8 cellular contexts compared by ENCODE assay signal in the genomic region with DNA sequence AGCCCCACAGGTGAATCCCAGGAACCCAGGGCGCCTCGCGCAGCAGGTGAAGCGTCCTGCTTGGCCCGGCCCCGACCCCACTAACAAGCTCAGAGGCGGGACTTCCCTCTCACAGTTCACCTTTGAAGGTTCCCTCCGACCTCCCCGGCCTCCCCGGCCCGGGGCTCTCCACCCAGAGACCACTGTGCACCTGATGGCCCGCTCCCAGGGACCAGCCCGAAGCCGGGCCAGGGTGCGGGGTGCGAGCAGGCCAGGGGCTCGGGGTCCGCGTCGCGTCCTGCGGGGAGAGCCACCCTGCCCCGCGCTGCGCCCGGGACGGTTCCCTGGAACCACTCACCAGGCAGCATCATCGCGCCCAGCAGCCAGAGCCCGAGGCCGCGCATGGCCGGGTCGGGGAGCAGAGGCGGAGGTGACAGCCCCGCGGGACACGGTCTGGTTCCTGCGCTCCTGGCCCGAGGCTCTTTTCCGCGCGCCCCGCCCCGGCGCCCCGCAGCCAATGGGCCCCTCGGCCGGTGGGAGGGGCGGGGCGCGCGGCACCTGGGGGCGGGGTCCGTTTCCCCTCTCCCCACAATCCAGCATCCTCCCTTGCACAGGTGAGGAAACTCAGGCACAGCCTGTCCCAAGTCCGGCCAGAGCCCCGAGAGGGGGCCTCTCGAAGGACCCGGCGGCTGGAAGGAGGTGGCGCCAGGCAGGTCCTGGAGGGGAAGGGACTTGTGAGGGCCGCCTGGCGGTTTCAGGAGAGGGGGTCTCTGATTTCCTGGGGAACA. TPM values are rescaled to one million over a fixed set of nuclear protein-coding genes. Genes with fewer than 3 reads are reported as not detected.
DNase-seq lines count a peak whose midpoint lies in the region; ATAC-seq and TF ChIP-seq lines count a peak whose summit lies in the region.

A gene (minus strand): TSS at position 434 of the 767 bp plus-strand sequence. CDS start 51 bp downstream, at position 383.

- H3K36me3 Mint-ChIP-seq in activated CD4-positive, alpha-beta T cell treated with anti-CD3 and anti-CD28 coated beads, Interleukin-2, amount 10 ng/mL, durations not matched to agents 24 days and 14 days (ENCODE audit: low read depth), result peaks cover 26% of the 10 kb centered on the region
- H3K36me3 Mint-ChIP-seq in progenitor cell of endocrine pancreas (ENCODE audit: insufficient read depth), result no peaks in the 10 kb centered on the region

- no peaks in the 10 kb centered on the region for H3K27me3 Mint-ChIP-seq in activated CD4-positive, alpha-beta T cell treated with anti-CD3 and anti-CD28 coated beads, Interleukin-2, amount 10 ng/mL, durations not matched to agents 24 days and 14 days
- no peaks in the 10 kb centered on the region for H3K27me3 Mint-ChIP-seq in progenitor cell of endocrine pancreas

- TF ChIP-seq POLR2A in GM19193 (IDR thresholded peaks at IDR 0.05; ENCODE audit: extremely low read depth, insufficient read depth, insufficient read length), result peak; percentile 84

- H3K4me3 ChIP-seq in epithelial cell of esophagus (ENCODE audit: low read length), result peak within 1 kb of the TSS; percentile 5

- peaks cover 29% of the 10 kb centered on the region for H3K4me1 Mint-ChIP-seq in activated CD4-positive, alpha-beta T cell treated with anti-CD3 and anti-CD28 coated beads, Interleukin-2, amount 10 ng/mL, durations not matched to agents 24 days and 14 days
- H3K4me1 Mint-ChIP-seq in progenitor cell of endocrine pancreas (ENCODE audit: low read depth), result peaks cover 24% of the 10 kb centered on the region

- no peaks in the 10 kb centered on the region for H3K9me3 Mint-ChIP-seq in activated CD4-positive, alpha-beta T cell treated with anti-CD3 and anti-CD28 coated beads, Interleukin-2, amount 10 ng/mL, durations not matched to agents 24 days and 14 days
- H3K9me3 Mint-ChIP-seq in progenitor cell of endocrine pancreas (ENCODE audit: low read depth), result no peaks in the 10 kb centered on the region

- H3K4me3 Mint-ChIP-seq in activated CD4-positive, alpha-beta T cell treated with anti-CD3 and anti-CD28 coated beads, Interleukin-2, amount 10 ng/mL, durations not matched to agents 24 days and 14 days, result peak within 1 kb of the TSS; percentile 96
- peak within 1 kb of the TSS; percentile 31 for H3K4me3 Mint-ChIP-seq in progenitor cell of endocrine pancreas (ENCODE audit: low read depth)

- no peak for TF ChIP-seq CTCF in epithelial cell of esophagus (IDR thresholded peaks at IDR 0.05; ENCODE audit: insufficient read depth, low read depth, low read length, missing control alignments)
- TF ChIP-seq CTCF in progenitor cell of endocrine pancreas (IDR thresholded peaks at IDR 0.05; ENCODE audit: unreplicated experiment), result no peak

- DNase-seq in AG08395 (ENCODE audit: low spot score) (peak; percentile 50), epithelial cell of esophagus (ENCODE audit: low read depth) (peak; percentile 51), progenitor cell of endocrine pancreas (ENCODE audit: low spot score, unreplicated experiment) (peak; percentile 60), anterior cingulate cortex (lab: John Stamatoyannopoulos, UW) (no peak), NCI-H1417 treated with DMSO at 0.1 percent for 48 hours (lab: John Stamatoyannopoulos, UW) (no peak)
- peak; percentile 93 for DNase-seq in activated CD4-positive, alpha-beta T cell treated with anti-CD3 and anti-CD28 coated beads, Interleukin-2, amount 10 ng/mL, durations not matched to agents 24 days and 14 days

- H3K27ac Mint-ChIP-seq in activated CD4-positive, alpha-beta T cell treated with anti-CD3 and anti-CD28 coated beads, Interleukin-2, amount 10 ng/mL, durations not matched to agents 24 days and 14 days, result peak within 1 kb of the TSS; percentile 93
- H3K27ac Mint-ChIP-seq in progenitor cell of endocrine pancreas, result peak within 1 kb of the TSS; percentile 96

- intact Hi-C loops in activated CD4-positive, alpha-beta T cell treated with anti-CD3 and anti-CD28 coated beads, Interleukin-2, amount 10 ng/mL, durations not matched to agents 24 days and 14 days (cut with micrococcal nuclease), result loop anchor here (1.0 to 5.0 kb wide), 2 partner anchors 81 to 132 kb away; a partner anchor contains a TSS

- ATAC-seq in HG03354 (IDR thresholded peaks at IDR 0.05; ENCODE audit: poor library complexity, severe bottlenecking, unreplicated experiment), result peak; percentile 46

RNA-seq across cellular contexts. Expression of the gene that starts here (rescaled TPM):
- 143 and 165 TPM in 2 replicates for total RNA-seq in activated CD4-positive, alpha-beta T cell treated with anti-CD3 and anti-CD28 coated beads, Interleukin-2, amount 10 ng/mL, durations not matched to agents 24 days and 14 days
- 13.7 and 16.3 TPM in 2 replicates for total RNA-seq in progenitor cell of endocrine pancreas

Comparison
In these comparisons a context has a peak if more than half of its experiments do, and no peak if none do; other contexts are left out.
1. DNase-seq: peak in AG08395 (single experiment), activated CD4-positive, alpha-beta T cell treated with anti-CD3 and anti-CD28 coated beads, Interleukin-2, amount 10 ng/mL, durations not matched to agents 24 days and 14 days (single experiment), epithelial cell of esophagus (single experiment) and progenitor cell of endocrine pancreas (single experiment); none in anterior cingulate cortex (0 of 58) and NCI-H1417 treated with DMSO at 0.1 percent for 48 hours (single experiment).